Comparison of ENCODE assay signal across 23 cellular contexts in the genomic region with DNA sequence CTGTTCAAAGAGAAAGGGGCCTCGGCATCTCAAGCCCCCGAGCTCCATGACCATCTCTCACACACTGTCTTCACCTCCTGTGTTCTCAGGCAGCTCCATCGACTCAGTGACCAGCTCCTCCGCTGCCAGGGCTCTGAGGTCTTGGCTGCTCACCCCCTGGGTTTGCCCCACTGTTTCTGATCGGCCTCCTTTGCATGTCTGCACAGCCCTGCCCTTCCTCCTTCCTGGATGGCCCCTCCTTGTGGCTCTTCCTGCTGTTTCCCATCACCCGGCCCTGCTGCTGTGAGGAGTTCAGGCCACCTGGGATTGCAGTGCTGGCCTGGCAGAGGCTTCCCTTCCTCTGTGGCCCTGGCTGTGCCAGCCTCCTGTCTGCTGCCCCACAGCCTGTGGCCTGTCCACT. TPM values are rescaled to one million over a fixed set of nuclear protein-coding genes. Genes with fewer than 3 reads are reported as not detected.
"Had no signal": no experiment of that assay in that cellular context is flagged by ENCODE, and none has a peak within 500 bp of the region (broad histone marks: within the 10 kb centered on the region; RNA-seq: fewer than 3 reads in every experiment).

No MANE protein-coding gene starts in this region.

- H3K27me3 ChIP-seq: MG63 had no signal

- H3K36me3 Mint-ChIP-seq: activated CD4-positive, alpha-beta memory T cell treated with anti-CD3 and anti-CD28 coated beads for 36 hours; activated naive CD8-positive, alpha-beta T cell had no signal

- H3K36me3 ChIP-seq: MG63 had no signal

- H3K27ac Mint-ChIP-seq: activated CD4-positive, alpha-beta memory T cell treated with anti-CD3 and anti-CD28 coated beads for 36 hours; activated CD4-positive, alpha-beta T cell treated with anti-CD3 and anti-CD28 coated beads, Interleukin-2, amount 10 ng/mL, durations not matched to agents 7 days and 5 days; activated naive CD4-positive, alpha-beta T cell treated with anti-CD3 and anti-CD28 coated beads for 36 hours; activated naive CD8-positive, alpha-beta T cell; activated T-helper 17 cell treated with anti-CD3 and anti-CD28 coated beads, Interleukin-2, amount 50 U/mL, for 72 hours; T-helper 17 cell had no signal

- DNase-seq: activated CD4-positive, alpha-beta memory T cell treated with anti-CD3 and anti-CD28 coated beads for 36 hours; activated CD4-positive, alpha-beta T cell treated with anti-CD3 and anti-CD28 coated beads, Interleukin-2, amount 10 ng/mL, durations not matched to agents 7 days and 5 days; activated CD4-positive, CD25-positive, alpha-beta regulatory T cell; activated CD8-positive, alpha-beta memory T cell treated with anti-CD3 and anti-CD28 coated beads for 24 hours; activated gamma-delta T cell; activated naive CD4-positive, alpha-beta T cell treated with anti-CD3 and anti-CD28 coated beads for 36 hours; activated T-cell treated with anti-CD3 and anti-CD28 coated beads, Interleukin-2, amount 50 U/mL, for 4 hours; amygdala; cerebellar nuclear complex; MG63; NCI-H1105; NCI-H1436 treated with DMSO at 0.1 percent for 48 hours; NCI-H187; NCI-H2081; NCI-H510A treated with DMSO at 0.1 percent for 48 hours; NCI-H69; PC-3; SHP77 treated with DMSO at 0.1 percent for 48 hours; T-helper 17 cell; T-helper 9 cell had no signal

- H3K4me3 Mint-ChIP-seq: activated CD4-positive, alpha-beta memory T cell treated with anti-CD3 and anti-CD28 coated beads for 36 hours; activated CD4-positive, alpha-beta T cell treated with anti-CD3 and anti-CD28 coated beads, Interleukin-2, amount 10 ng/mL, durations not matched to agents 7 days and 5 days; activated naive CD4-positive, alpha-beta T cell treated with anti-CD3 and anti-CD28 coated beads for 36 hours; activated naive CD8-positive, alpha-beta T cell; activated T-cell treated with anti-CD3 and anti-CD28 coated beads, Interleukin-2, amount 50 U/mL, for 4 hours; activated T-helper 17 cell treated with anti-CD3 and anti-CD28 coated beads, Interleukin-2, amount 50 U/mL, for 72 hours; T-helper 17 cell had no signal

- ATAC-seq: activated T-cell treated with anti-CD3 and anti-CD28 coated beads, Interleukin-2, amount 50 U/mL, for 4 hours; activated T-helper 17 cell treated with anti-CD3 and anti-CD28 coated beads, Interleukin-2, amount 50 U/mL, for 72 hours; PC-3; T-helper 17 cell had no signal

- H3K4me1 Mint-ChIP-seq: activated CD4-positive, alpha-beta T cell treated with anti-CD3 and anti-CD28 coated beads, Interleukin-2, amount 10 ng/mL, durations not matched to agents 7 days and 5 days; T-helper 17 cell had no signal

- H3K4me3 ChIP-seq: MG63 had no signal

- H3K27me3 Mint-ChIP-seq: activated CD4-positive, alpha-beta memory T cell treated with anti-CD3 and anti-CD28 coated beads for 36 hours; activated CD4-positive, alpha-beta T cell treated with anti-CD3 and anti-CD28 coated beads, Interleukin-2, amount 10 ng/mL, durations not matched to agents 7 days and 5 days; activated T-helper 17 cell treated with anti-CD3 and anti-CD28 coated beads, Interleukin-2, amount 50 U/mL, for 72 hours; T-helper 17 cell had no signal

- H3K9me3 ChIP-seq: MG63 had no signal

RNA-seq across cellular contexts. Expression of gene PIWIL1, which starts 38.1 kb away (rescaled TPM):
- total RNA-seq: activated CD4-positive, alpha-beta memory T cell treated with anti-CD3 and anti-CD28 coated beads for 36 hours; activated CD4-positive, alpha-beta T cell treated with anti-CD3 and anti-CD28 coated beads, Interleukin-2, amount 10 ng/mL, durations not matched to agents 7 days and 5 days; activated naive CD4-positive, alpha-beta T cell treated with anti-CD3 and anti-CD28 coated beads for 36 hours; activated T-cell treated with anti-CD3 and anti-CD28 coated beads, Interleukin-2, amount 50 U/mL, for 4 hours; activated T-helper 17 cell treated with anti-CD3 and anti-CD28 coated beads, Interleukin-2, amount 50 U/mL, for 72 hours; cardiac septum; PC-3; T-helper 17 cell had no signal
